Comparison of ENCODE assay signal across 1 cellular context in the genomic region with DNA sequence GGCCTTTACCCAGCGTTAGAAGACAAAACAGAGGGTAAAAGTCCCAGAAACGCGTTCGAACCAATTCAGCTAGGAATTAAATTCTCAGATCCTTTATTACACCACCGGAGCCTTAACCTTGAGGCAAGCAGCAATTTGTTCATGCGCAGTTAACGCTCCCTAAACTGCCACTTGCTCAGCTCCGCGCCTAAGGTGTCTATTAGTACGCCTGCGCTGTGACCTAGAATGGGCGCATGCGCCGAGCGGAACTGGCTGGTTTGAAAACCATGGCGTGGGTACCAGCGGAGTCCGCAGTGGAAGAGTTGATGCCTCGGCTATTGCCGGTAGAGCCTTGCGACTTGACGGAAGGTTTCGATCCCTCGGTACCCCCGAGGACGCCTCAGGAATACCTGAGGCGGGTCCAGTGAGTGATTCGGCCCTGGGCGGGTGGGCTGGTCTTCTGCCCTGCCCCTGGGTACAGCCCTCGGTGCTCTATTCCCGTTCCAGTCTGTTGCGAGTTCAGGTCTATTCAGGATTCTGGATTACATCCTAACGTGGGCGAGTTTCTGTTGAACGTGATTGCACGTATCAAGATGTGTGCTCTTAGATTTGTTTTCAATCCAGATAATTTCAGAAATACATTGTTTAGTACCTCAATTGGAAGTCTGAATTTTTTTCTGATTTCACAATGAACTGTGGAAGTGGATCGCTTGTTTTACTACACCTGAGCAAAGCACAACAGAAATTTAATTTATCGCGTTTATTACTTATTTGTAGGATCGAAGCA.
TF ChIP-seq lines count a peak whose summit lies in the region.

A gene with protein sequence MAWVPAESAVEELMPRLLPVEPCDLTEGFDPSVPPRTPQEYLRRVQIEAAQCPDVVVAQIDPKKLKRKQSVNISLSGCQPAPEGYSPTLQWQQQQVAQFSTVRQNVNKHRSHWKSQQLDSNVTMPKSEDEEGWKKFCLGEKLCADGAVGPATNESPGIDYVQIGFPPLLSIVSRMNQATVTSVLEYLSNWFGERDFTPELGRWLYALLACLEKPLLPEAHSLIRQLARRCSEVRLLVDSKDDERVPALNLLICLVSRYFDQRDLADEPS (plus strand): TSS at position 251 of the 766 bp plus-strand sequence. CDS start 16 bp downstream, at position 267.

TF ChIP-seq in HepG2, 621 proteins besides CTCF, POLR2A, EP300 and RAD21 (continued from another document and continues in another):
- TF ChIP-seq, protein P1, sequence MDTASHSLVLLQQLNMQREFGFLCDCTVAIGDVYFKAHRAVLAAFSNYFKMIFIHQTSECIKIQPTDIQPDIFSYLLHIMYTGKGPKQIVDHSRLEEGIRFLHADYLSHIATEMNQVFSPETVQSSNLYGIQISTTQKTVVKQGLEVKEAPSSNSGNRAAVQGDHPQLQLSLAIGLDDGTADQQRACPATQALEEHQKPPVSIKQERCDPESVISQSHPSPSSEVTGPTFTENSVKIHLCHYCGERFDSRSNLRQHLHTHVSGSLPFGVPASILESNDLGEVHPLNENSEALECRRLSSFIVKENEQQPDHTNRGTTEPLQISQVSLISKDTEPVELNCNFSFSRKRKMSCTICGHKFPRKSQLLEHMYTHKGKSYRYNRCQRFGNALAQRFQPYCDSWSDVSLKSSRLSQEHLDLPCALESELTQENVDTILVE (CRISPR knock-in tag; IDR thresholded peaks at IDR 0.05): no peak; the same call in none of the 2 replicates
- TF ChIP-seq ZBTB8A (CRISPR knock-in tag; IDR thresholded peaks at IDR 0.05; ENCODE audit: borderline replicate concordance, low read depth): peak; percentile 87; the same call in 1 of the 2 replicates
- TF ChIP-seq ZSCAN21 (CRISPR knock-in tag; IDR thresholded peaks at IDR 0.05; ENCODE audit: borderline replicate concordance): peak; percentile 64; the same call in 1 of the 2 replicates
- TF ChIP-seq MED1 (CRISPR knock-in tag; IDR thresholded peaks at IDR 0.05): peak; percentile 86
- peak; percentile 97; the same call in 1 of the 2 replicates for TF ChIP-seq SMYD3 (CRISPR knock-in tag; IDR thresholded peaks at IDR 0.05)
- no peak for TF ChIP-seq MTA3 (CRISPR knock-in tag; IDR thresholded peaks at IDR 0.05)
- TF ChIP-seq, protein P2, sequence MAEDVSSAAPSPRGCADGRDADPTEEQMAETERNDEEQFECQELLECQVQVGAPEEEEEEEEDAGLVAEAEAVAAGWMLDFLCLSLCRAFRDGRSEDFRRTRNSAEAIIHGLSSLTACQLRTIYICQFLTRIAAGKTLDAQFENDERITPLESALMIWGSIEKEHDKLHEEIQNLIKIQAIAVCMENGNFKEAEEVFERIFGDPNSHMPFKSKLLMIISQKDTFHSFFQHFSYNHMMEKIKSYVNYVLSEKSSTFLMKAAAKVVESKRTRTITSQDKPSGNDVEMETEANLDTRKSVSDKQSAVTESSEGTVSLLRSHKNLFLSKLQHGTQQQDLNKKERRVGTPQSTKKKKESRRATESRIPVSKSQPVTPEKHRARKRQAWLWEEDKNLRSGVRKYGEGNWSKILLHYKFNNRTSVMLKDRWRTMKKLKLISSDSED (CRISPR knock-in tag; IDR thresholded peaks at IDR 0.05): no peak
- peak; percentile 97 for TF ChIP-seq NR2C2 (CRISPR knock-in tag; IDR thresholded peaks at IDR 0.05; ENCODE audit: borderline replicate concordance)
- peak; percentile 86; the same call in 1 of the 2 replicates for TF ChIP-seq POGZ (CRISPR knock-in tag; IDR thresholded peaks at IDR 0.05)
- no peak; the same call in 1 of the 2 replicates for TF ChIP-seq XBP1 (CRISPR knock-in tag; IDR thresholded peaks at IDR 0.05)
- peak; percentile 52; the same call in 1 of the 2 replicates for TF ChIP-seq TBX3 (IDR thresholded peaks at IDR 0.05; ENCODE audit: borderline replicate concordance)
- peak; percentile 86; the same call in 1 of the 2 replicates for TF ChIP-seq RELA (CRISPR knock-in tag; IDR thresholded peaks at IDR 0.05)
- TF ChIP-seq, protein P3, sequence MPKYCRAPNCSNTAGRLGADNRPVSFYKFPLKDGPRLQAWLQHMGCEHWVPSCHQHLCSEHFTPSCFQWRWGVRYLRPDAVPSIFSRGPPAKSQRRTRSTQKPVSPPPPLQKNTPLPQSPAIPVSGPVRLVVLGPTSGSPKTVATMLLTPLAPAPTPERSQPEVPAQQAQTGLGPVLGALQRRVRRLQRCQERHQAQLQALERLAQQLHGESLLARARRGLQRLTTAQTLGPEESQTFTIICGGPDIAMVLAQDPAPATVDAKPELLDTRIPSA (CRISPR knock-in tag; IDR thresholded peaks at IDR 0.05; ENCODE audit: borderline replicate concordance): no peak; the same call in 1 of the 2 replicates
- TF ChIP-seq, protein P4, sequence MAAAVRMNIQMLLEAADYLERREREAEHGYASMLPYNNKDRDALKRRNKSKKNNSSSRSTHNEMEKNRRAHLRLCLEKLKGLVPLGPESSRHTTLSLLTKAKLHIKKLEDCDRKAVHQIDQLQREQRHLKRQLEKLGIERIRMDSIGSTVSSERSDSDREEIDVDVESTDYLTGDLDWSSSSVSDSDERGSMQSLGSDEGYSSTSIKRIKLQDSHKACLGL (CRISPR knock-in tag; IDR thresholded peaks at IDR 0.05): peak; percentile 88
- TF ChIP-seq, protein P5, sequence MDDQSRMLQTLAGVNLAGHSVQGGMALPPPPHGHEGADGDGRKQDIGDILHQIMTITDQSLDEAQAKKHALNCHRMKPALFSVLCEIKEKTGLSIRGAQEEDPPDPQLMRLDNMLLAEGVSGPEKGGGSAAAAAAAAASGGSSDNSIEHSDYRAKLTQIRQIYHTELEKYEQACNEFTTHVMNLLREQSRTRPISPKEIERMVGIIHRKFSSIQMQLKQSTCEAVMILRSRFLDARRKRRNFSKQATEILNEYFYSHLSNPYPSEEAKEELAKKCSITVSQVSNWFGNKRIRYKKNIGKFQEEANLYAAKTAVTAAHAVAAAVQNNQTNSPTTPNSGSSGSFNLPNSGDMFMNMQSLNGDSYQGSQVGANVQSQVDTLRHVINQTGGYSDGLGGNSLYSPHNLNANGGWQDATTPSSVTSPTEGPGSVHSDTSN (CRISPR knock-in tag; IDR thresholded peaks at IDR 0.05; ENCODE audit: borderline replicate concordance): peak; percentile 76; the same call in 1 of the 2 replicates
- no peak; the same call in 1 of the 2 replicates for TF ChIP-seq ZSCAN25 (CRISPR knock-in tag; IDR thresholded peaks at IDR 0.05)
- TF ChIP-seq ZNF3 (CRISPR knock-in tag; IDR thresholded peaks at IDR 0.05): no peak; the same call in 1 of the 2 replicates
- TF ChIP-seq, protein P6, sequence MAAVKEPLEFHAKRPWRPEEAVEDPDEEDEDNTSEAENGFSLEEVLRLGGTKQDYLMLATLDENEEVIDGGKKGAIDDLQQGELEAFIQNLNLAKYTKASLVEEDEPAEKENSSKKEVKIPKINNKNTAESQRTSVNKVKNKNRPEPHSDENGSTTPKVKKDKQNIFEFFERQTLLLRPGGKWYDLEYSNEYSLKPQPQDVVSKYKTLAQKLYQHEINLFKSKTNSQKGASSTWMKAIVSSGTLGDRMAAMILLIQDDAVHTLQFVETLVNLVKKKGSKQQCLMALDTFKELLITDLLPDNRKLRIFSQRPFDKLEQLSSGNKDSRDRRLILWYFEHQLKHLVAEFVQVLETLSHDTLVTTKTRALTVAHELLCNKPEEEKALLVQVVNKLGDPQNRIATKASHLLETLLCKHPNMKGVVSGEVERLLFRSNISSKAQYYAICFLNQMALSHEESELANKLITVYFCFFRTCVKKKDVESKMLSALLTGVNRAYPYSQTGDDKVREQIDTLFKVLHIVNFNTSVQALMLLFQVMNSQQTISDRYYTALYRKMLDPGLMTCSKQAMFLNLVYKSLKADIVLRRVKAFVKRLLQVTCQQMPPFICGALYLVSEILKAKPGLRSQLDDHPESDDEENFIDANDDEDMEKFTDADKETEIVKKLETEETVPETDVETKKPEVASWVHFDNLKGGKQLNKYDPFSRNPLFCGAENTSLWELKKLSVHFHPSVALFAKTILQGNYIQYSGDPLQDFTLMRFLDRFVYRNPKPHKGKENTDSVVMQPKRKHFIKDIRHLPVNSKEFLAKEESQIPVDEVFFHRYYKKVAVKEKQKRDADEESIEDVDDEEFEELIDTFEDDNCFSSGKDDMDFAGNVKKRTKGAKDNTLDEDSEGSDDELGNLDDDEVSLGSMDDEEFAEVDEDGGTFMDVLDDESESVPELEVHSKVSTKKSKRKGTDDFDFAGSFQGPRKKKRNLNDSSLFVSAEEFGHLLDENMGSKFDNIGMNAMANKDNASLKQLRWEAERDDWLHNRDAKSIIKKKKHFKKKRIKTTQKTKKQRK (IDR thresholded peaks at IDR 0.05; ENCODE audit: low read length): no peak
- TF ChIP-seq, protein P7, sequence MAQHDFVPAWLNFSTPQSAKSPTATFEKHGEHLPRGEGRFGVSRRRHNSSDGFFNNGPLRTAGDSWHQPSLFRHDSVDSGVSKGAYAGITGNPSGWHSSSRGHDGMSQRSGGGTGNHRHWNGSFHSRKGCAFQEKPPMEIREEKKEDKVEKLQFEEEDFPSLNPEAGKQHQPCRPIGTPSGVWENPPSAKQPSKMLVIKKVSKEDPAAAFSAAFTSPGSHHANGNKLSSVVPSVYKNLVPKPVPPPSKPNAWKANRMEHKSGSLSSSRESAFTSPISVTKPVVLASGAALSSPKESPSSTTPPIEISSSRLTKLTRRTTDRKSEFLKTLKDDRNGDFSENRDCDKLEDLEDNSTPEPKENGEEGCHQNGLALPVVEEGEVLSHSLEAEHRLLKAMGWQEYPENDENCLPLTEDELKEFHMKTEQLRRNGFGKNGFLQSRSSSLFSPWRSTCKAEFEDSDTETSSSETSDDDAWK (CRISPR knock-in tag; IDR thresholded peaks at IDR 0.05): no peak
- peak; percentile 51 for TF ChIP-seq BCL6 (CRISPR knock-in tag; IDR thresholded peaks at IDR 0.05)
- TF ChIP-seq, protein P8, sequence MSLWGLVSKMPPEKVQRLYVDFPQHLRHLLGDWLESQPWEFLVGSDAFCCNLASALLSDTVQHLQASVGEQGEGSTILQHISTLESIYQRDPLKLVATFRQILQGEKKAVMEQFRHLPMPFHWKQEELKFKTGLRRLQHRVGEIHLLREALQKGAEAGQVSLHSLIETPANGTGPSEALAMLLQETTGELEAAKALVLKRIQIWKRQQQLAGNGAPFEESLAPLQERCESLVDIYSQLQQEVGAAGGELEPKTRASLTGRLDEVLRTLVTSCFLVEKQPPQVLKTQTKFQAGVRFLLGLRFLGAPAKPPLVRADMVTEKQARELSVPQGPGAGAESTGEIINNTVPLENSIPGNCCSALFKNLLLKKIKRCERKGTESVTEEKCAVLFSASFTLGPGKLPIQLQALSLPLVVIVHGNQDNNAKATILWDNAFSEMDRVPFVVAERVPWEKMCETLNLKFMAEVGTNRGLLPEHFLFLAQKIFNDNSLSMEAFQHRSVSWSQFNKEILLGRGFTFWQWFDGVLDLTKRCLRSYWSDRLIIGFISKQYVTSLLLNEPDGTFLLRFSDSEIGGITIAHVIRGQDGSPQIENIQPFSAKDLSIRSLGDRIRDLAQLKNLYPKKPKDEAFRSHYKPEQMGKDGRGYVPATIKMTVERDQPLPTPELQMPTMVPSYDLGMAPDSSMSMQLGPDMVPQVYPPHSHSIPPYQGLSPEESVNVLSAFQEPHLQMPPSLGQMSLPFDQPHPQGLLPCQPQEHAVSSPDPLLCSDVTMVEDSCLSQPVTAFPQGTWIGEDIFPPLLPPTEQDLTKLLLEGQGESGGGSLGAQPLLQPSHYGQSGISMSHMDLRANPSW (CRISPR knock-in tag; IDR thresholded peaks at IDR 0.05; ENCODE audit: borderline replicate concordance): peak; percentile 100
- TF ChIP-seq, protein P9, sequence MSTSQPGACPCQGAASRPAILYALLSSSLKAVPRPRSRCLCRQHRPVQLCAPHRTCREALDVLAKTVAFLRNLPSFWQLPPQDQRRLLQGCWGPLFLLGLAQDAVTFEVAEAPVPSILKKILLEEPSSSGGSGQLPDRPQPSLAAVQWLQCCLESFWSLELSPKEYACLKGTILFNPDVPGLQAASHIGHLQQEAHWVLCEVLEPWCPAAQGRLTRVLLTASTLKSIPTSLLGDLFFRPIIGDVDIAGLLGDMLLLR (CRISPR knock-in tag; IDR thresholded peaks at IDR 0.05): peak; percentile 85; the same call in 1 of the 2 replicates
- TF ChIP-seq PITX1 (CRISPR knock-in tag; IDR thresholded peaks at IDR 0.05): peak; percentile 84
- TF ChIP-seq SUZ12 (IDR thresholded peaks at IDR 0.05; ENCODE audit: low read depth, low read length): no peak
- no peak for TF ChIP-seq ZNF253 (CRISPR knock-in tag; IDR thresholded peaks at IDR 0.05; ENCODE audit: borderline replicate concordance)
- TF ChIP-seq SATB2 (CRISPR knock-in tag; IDR thresholded peaks at IDR 0.05): peak; percentile 84; the same call in 1 of the 2 replicates
- no peak for TF ChIP-seq PLRG1 (conservative IDR thresholded peaks at IDR 0.05)
- TF ChIP-seq CCAR2 (optimal IDR thresholded peaks at IDR 0.05; ENCODE audit: low read depth, low read length): no peak
- peak; percentile 53; the same call in 1 of the 2 replicates for TF ChIP-seq ATAD3A (CRISPR knock-in tag; IDR thresholded peaks at IDR 0.05)
- TF ChIP-seq, protein P10, sequence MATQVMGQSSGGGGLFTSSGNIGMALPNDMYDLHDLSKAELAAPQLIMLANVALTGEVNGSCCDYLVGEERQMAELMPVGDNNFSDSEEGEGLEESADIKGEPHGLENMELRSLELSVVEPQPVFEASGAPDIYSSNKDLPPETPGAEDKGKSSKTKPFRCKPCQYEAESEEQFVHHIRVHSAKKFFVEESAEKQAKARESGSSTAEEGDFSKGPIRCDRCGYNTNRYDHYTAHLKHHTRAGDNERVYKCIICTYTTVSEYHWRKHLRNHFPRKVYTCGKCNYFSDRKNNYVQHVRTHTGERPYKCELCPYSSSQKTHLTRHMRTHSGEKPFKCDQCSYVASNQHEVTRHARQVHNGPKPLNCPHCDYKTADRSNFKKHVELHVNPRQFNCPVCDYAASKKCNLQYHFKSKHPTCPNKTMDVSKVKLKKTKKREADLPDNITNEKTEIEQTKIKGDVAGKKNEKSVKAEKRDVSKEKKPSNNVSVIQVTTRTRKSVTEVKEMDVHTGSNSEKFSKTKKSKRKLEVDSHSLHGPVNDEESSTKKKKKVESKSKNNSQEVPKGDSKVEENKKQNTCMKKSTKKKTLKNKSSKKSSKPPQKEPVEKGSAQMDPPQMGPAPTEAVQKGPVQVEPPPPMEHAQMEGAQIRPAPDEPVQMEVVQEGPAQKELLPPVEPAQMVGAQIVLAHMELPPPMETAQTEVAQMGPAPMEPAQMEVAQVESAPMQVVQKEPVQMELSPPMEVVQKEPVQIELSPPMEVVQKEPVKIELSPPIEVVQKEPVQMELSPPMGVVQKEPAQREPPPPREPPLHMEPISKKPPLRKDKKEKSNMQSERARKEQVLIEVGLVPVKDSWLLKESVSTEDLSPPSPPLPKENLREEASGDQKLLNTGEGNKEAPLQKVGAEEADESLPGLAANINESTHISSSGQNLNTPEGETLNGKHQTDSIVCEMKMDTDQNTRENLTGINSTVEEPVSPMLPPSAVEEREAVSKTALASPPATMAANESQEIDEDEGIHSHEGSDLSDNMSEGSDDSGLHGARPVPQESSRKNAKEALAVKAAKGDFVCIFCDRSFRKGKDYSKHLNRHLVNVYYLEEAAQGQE (IDR thresholded peaks at IDR 0.05; ENCODE audit: borderline replicate concordance in 1 of 2, low read depth in 1 of 2, low read length in 2 of 2): peak in 1 of 2 experiments; percentile 63; a peak in 1 of 4 replicates
- peak; percentile 92 for TF ChIP-seq ZNF451 (CRISPR knock-in tag; IDR thresholded peaks at IDR 0.05)
- peak; percentile 96 for TF ChIP-seq RFXAP (CRISPR knock-in tag; IDR thresholded peaks at IDR 0.05; ENCODE audit: borderline replicate concordance)
- TF ChIP-seq DR1 (CRISPR knock-in tag; IDR thresholded peaks at IDR 0.05): no peak
- TF ChIP-seq SP2 (CRISPR knock-in tag; IDR thresholded peaks at IDR 0.05): no peak
- TF ChIP-seq ZNF205 (CRISPR knock-in tag; IDR thresholded peaks at IDR 0.05): peak; percentile 71; the same call in 1 of the 2 replicates
- no peak for TF ChIP-seq SRSF4 (IDR thresholded peaks at IDR 0.05; ENCODE audit: low read depth, low read length, poor library complexity, severe bottlenecking)
